2 cellular contexts compared by ENCODE assay signal in genomic region chr5:173056783-173057061, GRCh38.
TF ChIP-seq lines count a peak whose summit lies in the region.

No MANE protein-coding gene starts in this region.

TF ChIP-seq in K562, 482 proteins besides CTCF, POLR2A, EP300 and RAD21 (continues in another document):
- TF ChIP-seq E2F1 (CRISPR knock-in tag; IDR thresholded peaks at IDR 0.05) (no peak), YBX1 (IDR thresholded peaks at IDR 0.05) (no peak), PRPF4 (IDR thresholded peaks at IDR 0.05; ENCODE audit: insufficient read depth, low read depth, low read length, poor library complexity, severe bottlenecking) (no peak), ELF2 (CRISPR knock-in tag; IDR thresholded peaks at IDR 0.05) (no peak), SIRT6 (IDR thresholded peaks at IDR 0.05; ENCODE audit: low read depth, low read length) (no peak), ZFP1 (CRISPR knock-in tag; IDR thresholded peaks at IDR 0.05) (no peak), SRSF3 (IDR thresholded peaks at IDR 0.05; ENCODE audit: insufficient read depth, low read length) (no peak), POLR2G (IDR thresholded peaks at IDR 0.05; ENCODE audit: low read depth, low read length) (peak; percentile 8; the same call in 1 of the 2 replicates), ZNF384 (IDR thresholded peaks at IDR 0.05; ENCODE audit: low read depth, low read length) (no peak), COPS2 (conservative IDR thresholded peaks at IDR 0.05) (no peak), SMARCE1 (IDR thresholded peaks at IDR 0.05) (no peak), NR3C1 (CRISPR knock-in tag; IDR thresholded peaks at IDR 0.05) (no peak), SIX5 (IDR thresholded peaks at IDR 0.05; ENCODE audit: borderline replicate concordance in 1 of 2, insufficient read depth in 1 of 2, low read depth in 1 of 2, low read length in 2 of 2) (no peak), ADNP (tag; IDR thresholded peaks at IDR 0.05) (no peak), FOXK1 (CRISPR knock-in tag; IDR thresholded peaks at IDR 0.05; ENCODE audit: borderline replicate concordance) (no peak), MXI1 (IDR thresholded peaks at IDR 0.05; ENCODE audit: low read depth, low read length) (peak; percentile 34; the same call in 1 of the 2 replicates), NBN (IDR thresholded peaks at IDR 0.05; ENCODE audit: low read depth) (no peak), TAF1 (IDR thresholded peaks at IDR 0.05; ENCODE audit: control insufficient read depth, extremely low read depth, insufficient read depth, low read length, severe bottlenecking) (peak; percentile 18), ZNF75A (CRISPR knock-in tag; IDR thresholded peaks at IDR 0.05) (no peak), SOX6 (IDR thresholded peaks at IDR 0.05) (no peak), JUNB (CRISPR knock-in tag; conservative IDR thresholded peaks at IDR 0.05) (no peak), FOXA1 (IDR thresholded peaks at IDR 0.05; ENCODE audit: borderline replicate concordance) (no peak), KLF13 (tag; IDR thresholded peaks at IDR 0.05; ENCODE audit: borderline replicate concordance, low read depth) (no peak), KDM5B (IDR thresholded peaks at IDR 0.05; ENCODE audit: insufficient replicate concordance, low read depth, low read length) (no peak), ZNF140 (CRISPR knock-in tag; IDR thresholded peaks at IDR 0.05) (no peak), TRIM28 (IDR thresholded peaks at IDR 0.05) (no peak), ZBTB12 (CRISPR knock-in tag; IDR thresholded peaks at IDR 0.05) (no peak), PHF8 (IDR thresholded peaks at IDR 0.05; ENCODE audit: borderline replicate concordance, low read length) (peak; percentile 23; the same call in 1 of the 2 replicates), RBFOX2 (IDR thresholded peaks at IDR 0.05; ENCODE audit: low read depth, low read length) (peak; percentile 62; the same call in 1 of the 2 replicates), CBFA2T3 (IDR thresholded peaks at IDR 0.05) (no peak), U2AF2 (optimal IDR thresholded peaks at IDR 0.05; ENCODE audit: low read depth, low read length) (no peak), ZNF507 (tag; conservative IDR thresholded peaks at IDR 0.05) (no peak), GATAD2B (IDR thresholded peaks at IDR 0.05; ENCODE audit: borderline replicate concordance) (no peak), RBM34 (IDR thresholded peaks at IDR 0.05; ENCODE audit: borderline replicate concordance, insufficient read depth, low read length) (no peak), TEAD2 (tag; IDR thresholded peaks at IDR 0.05) (no peak), ILK (tag; IDR thresholded peaks at IDR 0.05; ENCODE audit: borderline replicate concordance, low read depth) (no peak), KDM4B (IDR thresholded peaks at IDR 0.05; ENCODE audit: borderline replicate concordance in 2 of 2, low read depth in 1 of 2) (no peak), ZNF23 (CRISPR knock-in tag; IDR thresholded peaks at IDR 0.05) (no peak), TBL1XR1 (IDR thresholded peaks at IDR 0.05; ENCODE audit: low read length in 2 of 2) (no peak), MTA1 (IDR thresholded peaks at IDR 0.05; ENCODE audit: borderline replicate concordance) (0 out of 2 replicates have a peak, but pooled peaks have one; percentile 8), FOXK2 (conservative IDR thresholded peaks at IDR 0.05 in 1 of 2, IDR thresholded peaks at IDR 0.05 in 1 of 2; ENCODE audit: low read depth in 2 of 2) (no peak), GATA2 (CRISPR knock-in tag; IDR thresholded peaks at IDR 0.05) (no peak), ZNF12 (CRISPR knock-in tag; IDR thresholded peaks at IDR 0.05) (peak; percentile 11; the same call in 1 of the 2 replicates), ZKSCAN1 (IDR thresholded peaks at IDR 0.05; ENCODE audit: low read depth, low read length) (no peak), NR1H2 (CRISPR knock-in tag; IDR thresholded peaks at IDR 0.05) (no peak), MYC (IDR thresholded peaks at IDR 0.05; ENCODE audit: low read depth, low read length) (no peak; the same call in 1 of the 2 replicates), MYC (CRISPR knock-in tag; IDR thresholded peaks at IDR 0.05; ENCODE audit: borderline replicate concordance, low read depth) (no peak)

TF ChIP-seq in HepG2, 621 proteins besides CTCF, POLR2A, EP300 and RAD21:
- TF ChIP-seq ZNF446 (CRISPR knock-in tag; IDR thresholded peaks at IDR 0.05) = no peak
- 0 out of 4 replicates have a peak, but pooled peaks of 1 of the 2 experiments have one; percentile 16 for TF ChIP-seq REST (IDR thresholded peaks at IDR 0.05; ENCODE audit: borderline replicate concordance in 1 of 2, low read depth in 1 of 2, low read length in 2 of 2)
- no peak for TF ChIP-seq SMAD9 (CRISPR knock-in tag; IDR thresholded peaks at IDR 0.05)
- TF ChIP-seq DRAP1 (CRISPR knock-in tag; IDR thresholded peaks at IDR 0.05) = no peak
- 0 out of 2 replicates have a peak, but pooled peaks have one; percentile 17 for TF ChIP-seq ETS1 (CRISPR knock-in tag; IDR thresholded peaks at IDR 0.05)
- no peak for TF ChIP-seq ZNF788 (CRISPR knock-in tag; IDR thresholded peaks at IDR 0.05; ENCODE audit: borderline replicate concordance)
- no peak for TF ChIP-seq E2F5 (CRISPR knock-in tag; conservative IDR thresholded peaks at IDR 0.05)
- TF ChIP-seq RBFOX2 (IDR thresholded peaks at IDR 0.05; ENCODE audit: low read depth, low read length) = peak; percentile 54
- no peak for TF ChIP-seq ZBTB26 (CRISPR knock-in tag; IDR thresholded peaks at IDR 0.05; ENCODE audit: borderline replicate concordance)
- TF ChIP-seq ZNF703 (CRISPR knock-in tag; IDR thresholded peaks at IDR 0.05; ENCODE audit: borderline replicate concordance) = no peak
- no peak for TF ChIP-seq ZFAT (CRISPR knock-in tag; conservative IDR thresholded peaks at IDR 0.05)
- TF ChIP-seq ZNF589 (CRISPR knock-in tag; conservative IDR thresholded peaks at IDR 0.05) = no peak
- TF ChIP-seq MAFK (conservative IDR thresholded peaks at IDR 0.05 in 1 of 2, IDR thresholded peaks at IDR 0.05 in 1 of 2; ENCODE audit: low read length in 2 of 2) = no peak
- TF ChIP-seq SMAD3 (CRISPR knock-in tag; IDR thresholded peaks at IDR 0.05) = no peak
- no peak for TF ChIP-seq ZBTB14 (CRISPR knock-in tag; IDR thresholded peaks at IDR 0.05)
- no peak for TF ChIP-seq CAMTA2 (CRISPR knock-in tag; IDR thresholded peaks at IDR 0.05; ENCODE audit: borderline replicate concordance)
- no peak for TF ChIP-seq U2AF1 (optimal IDR thresholded peaks at IDR 0.05; ENCODE audit: low read depth, low read length)
- TF ChIP-seq ATM (IDR thresholded peaks at IDR 0.05; ENCODE audit: borderline replicate concordance) = no peak
- peak; percentile 69; the same call in 1 of the 2 replicates for TF ChIP-seq KDM5A (IDR thresholded peaks at IDR 0.05; ENCODE audit: borderline replicate concordance, low read length)
- no peak for TF ChIP-seq ZNF841 (CRISPR knock-in tag; IDR thresholded peaks at IDR 0.05; ENCODE audit: borderline replicate concordance)
- TF ChIP-seq RXRB (CRISPR knock-in tag; IDR thresholded peaks at IDR 0.05; ENCODE audit: borderline replicate concordance) = no peak
- TF ChIP-seq NR2F6 (IDR thresholded peaks at IDR 0.05) = no peak
- no peak for TF ChIP-seq NR2F6 (CRISPR knock-in tag; IDR thresholded peaks at IDR 0.05)
- TF ChIP-seq HOXA5 (CRISPR knock-in tag; IDR thresholded peaks at IDR 0.05) = no peak
- TF ChIP-seq ZC3H4 (CRISPR knock-in tag; IDR thresholded peaks at IDR 0.05; ENCODE audit: borderline replicate concordance) = no peak
TF ChIP-seq in HepG2: peak in this region for 4.
